In genomic region chr11:44707094-44707493, GRCh38 we compare ENCODE assay signal across 30 cellular contexts. TPM values are rescaled to one million over a fixed set of nuclear protein-coding genes. Genes with fewer than 3 reads are reported as not detected.
"Had no signal": no experiment of that assay in that cellular context is flagged by ENCODE, and none has a peak within 500 bp of the region (broad histone marks: within the 10 kb centered on the region; RNA-seq: fewer than 3 reads in every experiment).

No MANE protein-coding gene starts in this region.

- H3K9me3 ChIP-seq: colonic mucosa, gastrocnemius medialis had no signal

- H3K4me1 ChIP-seq: colonic mucosa, esophagus muscularis mucosa, esophagus squamous epithelium, foreskin keratinocyte, gastrocnemius medialis, gastroesophageal sphincter had no signal

- ATAC-seq: effector memory CD8-positive, alpha-beta T cell; esophagus mucosa; foreskin keratinocyte; gastrocnemius medialis; gastroesophageal sphincter had no signal

- FAIRE-seq: endometrium, endothelial cell of umbilical vein, frontal cortex had no signal

- H3K27ac Mint-ChIP-seq: dendritic cell treated with granulocyte-macrophage colony-stimulating factor and Interleukin-4, amounts not matched to agents 40 ng/mL and 50 ng/mL, for 4 days; effector memory CD8-positive, alpha-beta T cell; endodermal cell had no signal

- H3K4me3 Mint-ChIP-seq: dendritic cell treated with granulocyte-macrophage colony-stimulating factor and Interleukin-4, amounts not matched to agents 40 ng/mL and 50 ng/mL, for 4 days; effector memory CD8-positive, alpha-beta T cell; endodermal cell had no signal

- H3K36me3 ChIP-seq: colonic mucosa, esophagus muscularis mucosa, esophagus squamous epithelium, gastrocnemius medialis, gastroesophageal sphincter, heart left ventricle, heart right ventricle had no signal

- H3K9me3 Mint-ChIP-seq: effector memory CD8-positive, alpha-beta T cell had no signal

- H2AFZ ChIP-seq: hepatocyte had no signal

- H3K27ac ChIP-seq: colonic mucosa, coronary artery, dorsolateral prefrontal cortex, epithelial cell of prostate, esophagus muscularis mucosa, esophagus squamous epithelium, foreskin keratinocyte, gastrocnemius medialis, gastroesophageal sphincter, heart left ventricle, heart right ventricle, hepatocyte had no signal

- H3K79me2 ChIP-seq: hepatocyte had no signal

- DNase-seq: colonic mucosa; cortex of kidney; dermis blood vessel endothelial cell; dorsolateral prefrontal cortex; effector CD4-positive, alpha-beta T cell; effector CD8-positive, alpha-beta T cell; effector memory CD4-positive, alpha-beta T cell; effector memory CD8-positive, alpha-beta T cell; endodermal cell; erythroblast; esophagus squamous epithelium; foreskin fibroblast; foreskin keratinocyte; foreskin melanocyte; gastrocnemius medialis; glutamatergic neuron; head of caudate nucleus; heart left ventricle; heart right ventricle had no signal

- H3K4me3 ChIP-seq: colonic mucosa, coronary artery, dorsolateral prefrontal cortex, esophagus muscularis mucosa, esophagus squamous epithelium, gastrocnemius medialis, gastroesophageal sphincter, heart left ventricle, heart right ventricle, hepatocyte had no signal

- H3K4me2 ChIP-seq: hepatocyte had no signal

- H3K27me3 ChIP-seq: colonic mucosa, dorsolateral prefrontal cortex, esophagus muscularis mucosa, gastrocnemius medialis, gastroesophageal sphincter, heart left ventricle, heart right ventricle, hepatocyte had no signal

RNA-seq across cellular contexts. Expression of gene TSPAN18, which starts 19.7 kb away (rescaled TPM):
- total RNA-seq: fibroblast of lung had no signal
- polyA plus RNA-seq: foreskin keratinocyte had no signal
